ENCODE assay signal across 8 cellular contexts in the genomic region with DNA sequence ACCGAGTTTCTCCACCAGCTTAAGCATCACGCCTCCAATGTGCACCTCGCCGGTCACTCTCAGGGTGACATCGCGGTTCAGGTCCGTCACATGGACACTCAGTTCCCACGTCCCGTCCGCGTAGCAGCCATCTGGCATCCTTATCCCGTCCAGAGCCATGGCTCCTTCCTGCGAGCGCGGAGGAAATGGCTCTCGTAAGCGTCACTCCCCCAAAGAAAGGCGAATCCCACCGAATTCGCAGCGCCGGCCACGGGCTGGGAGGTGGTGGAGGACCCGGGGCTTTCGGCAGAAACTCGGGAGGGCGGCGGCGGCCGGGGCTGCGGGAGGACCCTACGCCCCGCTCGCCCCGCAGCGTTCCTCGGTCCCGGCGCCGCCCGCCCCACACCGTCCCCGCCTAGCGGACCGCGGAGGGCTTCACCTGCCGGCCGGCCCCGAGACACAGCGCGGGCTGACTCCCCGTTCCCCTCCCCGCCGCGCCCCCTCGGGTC. TPM values are rescaled to one million over a fixed set of nuclear protein-coding genes. Genes with fewer than 3 reads are reported as not detected.
DNase-seq lines count a peak whose midpoint lies in the region; ATAC-seq and TF ChIP-seq lines count a peak whose summit lies in the region.

No MANE protein-coding gene starts in this region.

- H4K20me1 ChIP-seq in Loucy (ENCODE audit: insufficient read depth, low read length, poor library complexity, severe bottlenecking): no peaks in the 10 kb centered on the region

- H3K36me3 ChIP-seq in Loucy (ENCODE audit: insufficient read depth, low read length): no peaks in the 10 kb centered on the region
- no peaks in the 10 kb centered on the region for H3K36me3 ChIP-seq in mucosa of descending colon (ENCODE audit: low read depth)
- H3K36me3 ChIP-seq in tibial artery: no peaks in the 10 kb centered on the region

- H3K9ac ChIP-seq in Loucy (ENCODE audit: low read depth, low read length, poor library complexity, severe bottlenecking): peak overlapping the region; percentile 66

- peaks cover 10% of the 10 kb centered on the region; the same call in 1 of the 2 replicates for H3K79me2 ChIP-seq in Loucy (ENCODE audit: insufficient read depth, low read length)

- CTCF ChIA-PET in activated CD8-positive, alpha-beta T cell treated with anti-CD3 and anti-CD28 coated beads, Interleukin-2, amount 10 ng/mL, durations not matched to agents 7 days and 5 days (lab: Charles Lee): interaction anchor here (1.4 kb wide), 1 partner anchor 12 kb away, joined by 4 read pairs; no protein-coding TSS in a partner anchor

- no peaks in the 10 kb centered on the region for H3K36me3 Mint-ChIP-seq in activated CD8-positive, alpha-beta T cell treated with anti-CD3 and anti-CD28 coated beads, Interleukin-2, amount 10 ng/mL, durations not matched to agents 7 days and 5 days (ENCODE audit: low read depth)

- H3K9me3 Mint-ChIP-seq in activated CD8-positive, alpha-beta T cell treated with anti-CD3 and anti-CD28 coated beads, Interleukin-2, amount 10 ng/mL, durations not matched to agents 7 days and 5 days (ENCODE audit: insufficient read depth): no peaks in the 10 kb centered on the region

- H3K27me3 ChIP-seq in Loucy (ENCODE audit: insufficient read depth, low read length, poor library complexity, severe bottlenecking) (no peaks in the 10 kb centered on the region), tibial artery (no peaks in the 10 kb centered on the region)

- H3K9me2 ChIP-seq in Loucy (replicated peaks; ENCODE audit: low read depth, low read length): no peaks in the 10 kb centered on the region

- ATAC-seq in activated CD8-positive, alpha-beta T cell treated with anti-CD3 and anti-CD28 coated beads, Interleukin-2, amount 10 ng/mL, durations not matched to agents 7 days and 5 days: peak; percentile 67
- ATAC-seq in mucosa of descending colon: peak; percentile 62

- no peak overlapping the region for H3K27ac Mint-ChIP-seq in activated CD8-positive, alpha-beta T cell treated with anti-CD3 and anti-CD28 coated beads, Interleukin-2, amount 10 ng/mL, durations not matched to agents 7 days and 5 days

- no peaks in the 10 kb centered on the region for H3F3A ChIP-seq in Loucy (ENCODE audit: low read depth)

- TF ChIP-seq CTCF in Loucy (conservative IDR thresholded peaks at IDR 0.05; ENCODE audit: low read length) (no peak), epithelial cell of proximal tubule (conservative IDR thresholded peaks at IDR 0.05; ENCODE audit: low read depth, low read length) (no peak), mucosa of descending colon (IDR thresholded peaks at IDR 0.05) (no peak), tibial artery (IDR thresholded peaks at IDR 0.05) (no peak)

- H3K4me1 Mint-ChIP-seq in activated CD8-positive, alpha-beta T cell treated with anti-CD3 and anti-CD28 coated beads, Interleukin-2, amount 10 ng/mL, durations not matched to agents 7 days and 5 days (ENCODE audit: low read depth): peaks cover 18% of the 10 kb centered on the region

- POLR2A ChIA-PET in activated CD8-positive, alpha-beta T cell treated with anti-CD3 and anti-CD28 coated beads, Interleukin-2, amount 10 ng/mL, durations not matched to agents 7 days and 5 days (lab: Charles Lee): no interaction called here

- peak overlapping the region; percentile 98 to 99 for H3K27ac ChIP-seq in tibial artery

- H2AFZ ChIP-seq in Loucy (ENCODE audit: low read length): peak overlapping the region; percentile 96

- H3K9me3 ChIP-seq in Loucy (ENCODE audit: insufficient read depth, low read depth, low read length): no peaks in the 10 kb centered on the region
- no peaks in the 10 kb centered on the region for H3K9me3 ChIP-seq in mucosa of descending colon
- H3K9me3 ChIP-seq in tibial artery: no peaks in the 10 kb centered on the region

- H3K4me2 ChIP-seq in Loucy (ENCODE audit: low read depth, low read length, poor library complexity, severe bottlenecking): peak overlapping the region; percentile 82

- peak overlapping the region; percentile 77 for H3K4me3 Mint-ChIP-seq in activated CD8-positive, alpha-beta T cell treated with anti-CD3 and anti-CD28 coated beads, Interleukin-2, amount 10 ng/mL, durations not matched to agents 7 days and 5 days

- H3K27me3 Mint-ChIP-seq in activated CD8-positive, alpha-beta T cell treated with anti-CD3 and anti-CD28 coated beads, Interleukin-2, amount 10 ng/mL, durations not matched to agents 7 days and 5 days (ENCODE audit: low read depth): peaks cover 66% of the 10 kb centered on the region

- H3K4me3 ChIP-seq in Loucy (ENCODE audit: low read length, poor library complexity, severe bottlenecking) (peak overlapping the region; percentile 85), epithelial cell of proximal tubule (ENCODE audit: low read depth, low read length) (peak overlapping the region; percentile 84), mucosa of descending colon (peak overlapping the region; percentile 36), tibial artery (peak overlapping the region; percentile 85 to 90)

- DNase-seq in AG08395 (ENCODE audit: low spot score) (peak; percentile 32), GM19238 (ENCODE audit: insufficient read length, low spot score) (peak; percentile 14), epithelial cell of proximal tubule (ENCODE audit: low read depth) (no peak), mucosa of descending colon (peak; percentile 27 to 54 (median 38)), tibial artery (peak; percentile 66 to 80), HUDEP-2 (lab: John Stamatoyannopoulos, UW; ENCODE audit: unreplicated experiment in 76 of 76) (no peak)
- DNase-seq in activated CD8-positive, alpha-beta T cell treated with anti-CD3 and anti-CD28 coated beads, Interleukin-2, amount 10 ng/mL, durations not matched to agents 7 days and 5 days: no peak

- intact Hi-C loops in mucosa of descending colon (cut with DNase I, micrococcal nuclease) (no loop called here), tibial artery (cut with DNase I; ENCODE audit: low total_unique reads) (no loop called here)

- H3K4me1 ChIP-seq in Loucy (ENCODE audit: insufficient read depth, low read length, poor library complexity, severe bottlenecking) (peaks cover 27% of the 10 kb centered on the region), mucosa of descending colon (ENCODE audit: low read depth) (peaks cover 14% of the 10 kb centered on the region), tibial artery (peaks cover 0 to 73% (median 21%) of the 10 kb centered on the region in 4 donors)

RNA-seq across cellular contexts. Expression of gene FERMT2, which starts 0.4 kb away (rescaled TPM):
- not detected for total RNA-seq in activated CD8-positive, alpha-beta T cell treated with anti-CD3 and anti-CD28 coated beads, Interleukin-2, amount 10 ng/mL, durations not matched to agents 7 days and 5 days
- 58.5 and 60.1 TPM in 2 replicates for total RNA-seq in epithelial cell of proximal tubule
- total RNA-seq in mucosa of descending colon: 100 to 1,000 TPM in 1 of 3 donors, 10 to 100 TPM in 1, 1 to 10 TPM in 1; 6.9 to 228 (median 22.9) TPM

Comparison
In these comparisons a context has a peak if more than half of its experiments do, and no peak if none do; other contexts are left out.
1. DNase-seq: peak in AG08395 (single experiment), GM19238 (single experiment), mucosa of descending colon (3 of 3) and tibial artery (2 of 2); none in activated CD8-positive, alpha-beta T cell treated with anti-CD3 and anti-CD28 coated beads, Interleukin-2, amount 10 ng/mL, durations not matched to agents 7 days and 5 days (single experiment), epithelial cell of proximal tubule (single experiment) and HUDEP-2 (0 of 76).
2. H3K4me3 ChIP-seq: peak in every context shown above with its lines; median percentile 88 in tibial artery; 85 in Loucy; 84 in epithelial cell of proximal tubule; 36 in mucosa of descending colon.
3. RNA of gene FERMT2, which starts 0.4 kb away (total RNA-seq): 58.5 to 60.1 TPM in epithelial cell of proximal tubule and 6.9 to 228 TPM in mucosa of descending colon; not detected in activated CD8-positive, alpha-beta T cell treated with anti-CD3 and anti-CD28 coated beads, Interleukin-2, amount 10 ng/mL, durations not matched to agents 7 days and 5 days; every median in the first group is over 4 times any median in the second.